Comparison of ENCODE assay signal across 13 cellular contexts in the genomic region with DNA sequence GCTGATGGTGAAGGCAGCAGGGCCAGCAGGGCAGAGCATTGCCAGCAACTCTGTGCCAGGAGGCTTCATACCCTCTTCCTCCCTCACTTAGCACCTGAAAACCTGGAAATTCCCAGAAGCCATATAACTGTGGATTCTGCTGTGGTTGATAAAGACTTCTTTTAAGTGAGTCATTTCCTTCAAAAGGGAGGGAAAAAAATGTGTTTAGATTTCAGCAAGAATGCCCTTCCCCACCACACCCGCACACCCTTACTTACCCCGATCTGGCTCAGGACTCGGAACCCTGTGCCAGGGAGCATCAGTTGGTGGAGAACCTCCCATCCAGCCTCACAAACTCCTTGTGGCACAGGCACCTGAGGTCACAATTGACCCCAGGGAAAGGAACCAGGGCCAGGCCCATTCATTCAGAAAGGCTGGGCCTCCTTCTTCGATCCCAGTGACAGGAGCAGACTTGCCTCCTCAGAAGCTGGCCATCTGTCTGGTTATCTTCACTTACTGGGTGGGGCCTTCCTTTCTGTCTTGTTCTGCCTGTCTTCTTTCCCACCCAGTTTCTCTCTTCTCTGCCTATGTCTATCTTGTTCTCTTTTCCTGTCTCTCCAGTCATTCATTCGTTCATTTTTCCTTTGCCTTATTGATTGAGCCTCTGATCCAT.
DNase-seq lines count a peak whose midpoint lies in the region; ATAC-seq and TF ChIP-seq lines count a peak whose summit lies in the region.
"Had no signal": no experiment of that assay in that cellular context is flagged by ENCODE, and none has a peak within 500 bp of the region (broad histone marks: within the 10 kb centered on the region; RNA-seq: fewer than 3 reads in every experiment).

No MANE protein-coding gene starts in this region.

- DNase-seq in AG10803 (ENCODE audit: low read depth) (peak; percentile 57), HT1080 (ENCODE audit: low read depth) (peak; percentile 95), astrocyte of the hippocampus (ENCODE audit: low read depth, low spot score) (peak; percentile 78), kidney tubule cell (ENCODE audit: low spot score) (peak; percentile 89), ovary (no peak)
- DNase-seq: activated CD4-positive, alpha-beta T cell treated with anti-CD3 and anti-CD28 coated beads, Interleukin-2, amount 50 U/mL, for 1 hour; adrenal gland; mesendoderm; NCI-H1694; right lobe of liver had no signal

- TF ChIP-seq POLR2A in ovary (IDR thresholded peaks at IDR 0.05), result no peak

- TF ChIP-seq EP300 in ovary (IDR thresholded peaks at IDR 0.05), result no peak

- intact Hi-C loops in ovary (cut with DNase I), result no loop called here

- 81 to 86% (median 83%) methylated on average over 5 of the region's 5 CpGs for WGBS in ovary, 3 donors

- no peak for TF ChIP-seq CTCF in AG10803 (conservative IDR thresholded peaks at IDR 0.05; ENCODE audit: low read length)
- TF ChIP-seq CTCF in ovary (IDR thresholded peaks at IDR 0.05), result no peak

- no peak overlapping the region for H3K4me3 ChIP-seq in AG10803 (ENCODE audit: low read length)
- no peak overlapping the region for H3K4me3 ChIP-seq in ovary
- H3K4me3 ChIP-seq: adrenal gland, right lobe of liver had no signal

- H3K9me3 ChIP-seq in ovary, result no peaks in the 10 kb centered on the region
- H3K9me3 ChIP-seq: right lobe of liver had no signal

- no peaks in the 10 kb centered on the region for H3K4me1 ChIP-seq in ovary (ENCODE audit: insufficient read depth)
- H3K4me1 ChIP-seq: adrenal gland had no signal

- H3K36me3 ChIP-seq in ovary, result no peaks in the 10 kb centered on the region
- H3K36me3 ChIP-seq: adrenal gland, right lobe of liver had no signal

- ATAC-seq in HG03342 (IDR thresholded peaks at IDR 0.05; ENCODE audit: unreplicated experiment), result no peak
- ATAC-seq in HG03159 (IDR thresholded peaks at IDR 0.05; ENCODE audit: unreplicated experiment), result no peak
- ATAC-seq in HG03521 (IDR thresholded peaks at IDR 0.05; ENCODE audit: unreplicated experiment), result no peak
- ATAC-seq: right lobe of liver had no signal

- no peak overlapping the region for H3K27ac ChIP-seq in ovary
- H3K27ac ChIP-seq: adrenal gland, right lobe of liver had no signal

- no peaks in the 10 kb centered on the region for H3K27me3 ChIP-seq in ovary
- H3K27me3 ChIP-seq: adrenal gland, right lobe of liver had no signal

Comparison
In these comparisons a context has a peak if more than half of its experiments do, and no peak if none do; other contexts are left out.
1. DNase-seq: peak in AG10803 (single experiment), HT1080 (single experiment), astrocyte of the hippocampus (single experiment) and kidney tubule cell (single experiment); none in ovary (0 of 5).